In the genomic region with DNA sequence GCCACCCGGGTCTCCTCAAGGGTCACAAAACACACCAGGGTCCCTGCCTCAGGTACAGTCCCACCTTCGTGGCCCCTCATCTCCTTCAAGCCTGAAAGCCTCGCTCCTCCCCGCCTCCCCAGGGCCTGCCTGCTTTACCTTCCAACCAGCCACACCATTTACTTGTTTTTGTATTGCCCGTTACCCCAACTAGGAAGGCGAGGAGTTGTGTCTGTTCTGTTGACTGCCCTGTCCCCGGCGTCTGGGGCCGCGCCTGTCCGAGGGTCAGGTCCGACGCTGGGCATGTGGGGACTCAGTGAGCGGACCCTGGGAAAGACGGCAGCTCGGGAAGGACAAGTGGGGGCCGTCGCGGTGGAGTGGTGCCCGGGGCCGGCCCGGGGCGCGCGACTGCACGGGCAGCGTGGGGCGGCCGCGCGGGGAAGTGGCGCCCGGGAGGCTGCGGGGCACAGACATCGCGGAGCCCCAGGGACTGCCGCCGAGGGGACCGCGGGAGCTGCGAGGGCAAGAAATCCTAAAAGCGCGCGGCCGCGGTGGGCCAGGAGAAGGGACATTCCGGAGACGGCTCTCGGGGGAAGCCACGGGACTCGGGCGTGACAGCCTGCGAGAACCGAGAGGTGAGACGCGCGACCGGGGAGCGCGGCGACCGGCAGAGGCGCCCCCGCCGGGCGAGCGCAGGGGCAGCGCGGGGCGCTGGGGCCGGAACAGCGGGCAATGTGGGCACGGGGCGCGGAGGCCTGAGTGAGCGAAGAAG, we compare ENCODE assay signal across 8 cellular contexts. TPM values are rescaled to one million over a fixed set of nuclear protein-coding genes. Genes with fewer than 3 reads are reported as not detected.
DNase-seq lines count a peak whose midpoint lies in the region; ATAC-seq and TF ChIP-seq lines count a peak whose summit lies in the region.

No MANE protein-coding gene starts in this region.

- H3K4me1 ChIP-seq in prostate gland (replicated peaks): no peaks in the 10 kb centered on the region

- ATAC-seq in GM21786 (IDR thresholded peaks at IDR 0.05; ENCODE audit: unreplicated experiment): peak; percentile 27
- peak; percentile 49 to 59 for ATAC-seq in activated T-cell treated with anti-CD3 and anti-CD28 coated beads, Interleukin-2, amount 50 U/mL, for 4 hours

- no peaks in the 10 kb centered on the region for H3K36me3 ChIP-seq in prostate gland

- no peaks in the 10 kb centered on the region for H3K9me3 Mint-ChIP-seq in activated T-cell treated with anti-CD3 and anti-CD28 coated beads, Interleukin-2, amount 50 U/mL, for 4 hours
- H3K9me3 Mint-ChIP-seq in glutamatergic neuron (ENCODE audit: unreplicated experiment): peaks cover 11% of the 10 kb centered on the region

- no peak for TF ChIP-seq POLR2A in prostate gland (IDR thresholded peaks at IDR 0.05)

- peaks cover 5% of the 10 kb centered on the region for H3K4me1 Mint-ChIP-seq in activated T-cell treated with anti-CD3 and anti-CD28 coated beads, Interleukin-2, amount 50 U/mL, for 4 hours (ENCODE audit: low read depth)
- peaks cover 25% of the 10 kb centered on the region for H3K4me1 Mint-ChIP-seq in glutamatergic neuron (ENCODE audit: low read depth, unreplicated experiment)

- peak; percentile 71 for DNase-seq in NCI-H2227 (lab: John Stamatoyannopoulos, UW; ENCODE audit: unreplicated experiment)
- DNase-seq in NCI-H2227 treated with DMSO at 0.1 percent for 48 hours (lab: John Stamatoyannopoulos, UW): no peak
- peak; percentile 36 for DNase-seq in M059J (ENCODE audit: low read depth)
- DNase-seq in activated T-cell treated with anti-CD3 and anti-CD28 coated beads, Interleukin-2, amount 50 U/mL, for 4 hours: peak; percentile 39
- DNase-seq in glutamatergic neuron: peak; percentile 68
- no peak for DNase-seq in prostate gland (ENCODE audit: low spot score)
- DNase-seq in GF-D8 (lab: John Stamatoyannopoulos, UW): no peak

- H3K4me3 ChIP-seq in prostate gland: peak overlapping the region; percentile 74 to 90

- H3K36me3 Mint-ChIP-seq in activated T-cell treated with anti-CD3 and anti-CD28 coated beads, Interleukin-2, amount 50 U/mL, for 4 hours (ENCODE audit: insufficient read depth): no peaks in the 10 kb centered on the region
- H3K36me3 Mint-ChIP-seq in glutamatergic neuron (ENCODE audit: unreplicated experiment): peaks cover 4% of the 10 kb centered on the region

- WGBS in prostate gland: 8% methylated on average over 72 of the region's 76 CpGs

- no peak overlapping the region for H3K27ac Mint-ChIP-seq in glutamatergic neuron (ENCODE audit: unreplicated experiment)

- H3K27me3 Mint-ChIP-seq in activated T-cell treated with anti-CD3 and anti-CD28 coated beads, Interleukin-2, amount 50 U/mL, for 4 hours (ENCODE audit: low read depth): peaks cover 42% of the 10 kb centered on the region
- H3K27me3 Mint-ChIP-seq in glutamatergic neuron (ENCODE audit: unreplicated experiment): peaks cover 12% of the 10 kb centered on the region

- TF ChIP-seq CTCF in glutamatergic neuron (IDR thresholded peaks at IDR 0.05; ENCODE audit: partially characterized antibody, unreplicated experiment) (no peak), prostate gland (IDR thresholded peaks at IDR 0.05) (peak in 3 of 4 experiments; percentile 19 to 33 (median 29))

- intact Hi-C loops in prostate gland (cut with DNase I): no loop called here

- H3K4me3 Mint-ChIP-seq in activated T-cell treated with anti-CD3 and anti-CD28 coated beads, Interleukin-2, amount 50 U/mL, for 4 hours: peak overlapping the region; percentile 83
- peak overlapping the region; percentile 74 for H3K4me3 Mint-ChIP-seq in glutamatergic neuron (ENCODE audit: unreplicated experiment)

- peak overlapping the region; percentile 86 to 96 for H3K27ac ChIP-seq in prostate gland

- H3K9me3 ChIP-seq in prostate gland: no peaks in the 10 kb centered on the region

- H3K27me3 ChIP-seq in prostate gland (replicated peaks; ENCODE audit: insufficient read depth): no peaks in the 10 kb centered on the region

RNA-seq across cellular contexts. Expression of a gene that starts 0.8 kb away (rescaled TPM):
- 3.2 and 5.7 TPM in 2 replicates for total RNA-seq in M059J (2014; rRNA removed; shearing (Covaris generic))
- 1 to 10 TPM; 1.1 to 1.3 (median 1.1) TPM for total RNA-seq in activated T-cell treated with anti-CD3 and anti-CD28 coated beads, Interleukin-2, amount 50 U/mL, for 4 hours
- total RNA-seq in glutamatergic neuron (ENCODE audit: unreplicated experiment) (4.3 TPM), prostate gland (10 to 100 TPM; 25.7 to 31.8 TPM)

Comparison
In these comparisons a context has a peak if more than half of its experiments do, and no peak if none do; other contexts are left out.
1. DNase-seq: peak in NCI-H2227 (single experiment), M059J (single experiment), activated T-cell treated with anti-CD3 and anti-CD28 coated beads, Interleukin-2, amount 50 U/mL, for 4 hours (single experiment) and glutamatergic neuron (single experiment); none in NCI-H2227 treated with DMSO at 0.1 percent for 48 hours (single experiment), prostate gland (single experiment) and GF-D8 (single experiment).